In the genomic region with DNA sequence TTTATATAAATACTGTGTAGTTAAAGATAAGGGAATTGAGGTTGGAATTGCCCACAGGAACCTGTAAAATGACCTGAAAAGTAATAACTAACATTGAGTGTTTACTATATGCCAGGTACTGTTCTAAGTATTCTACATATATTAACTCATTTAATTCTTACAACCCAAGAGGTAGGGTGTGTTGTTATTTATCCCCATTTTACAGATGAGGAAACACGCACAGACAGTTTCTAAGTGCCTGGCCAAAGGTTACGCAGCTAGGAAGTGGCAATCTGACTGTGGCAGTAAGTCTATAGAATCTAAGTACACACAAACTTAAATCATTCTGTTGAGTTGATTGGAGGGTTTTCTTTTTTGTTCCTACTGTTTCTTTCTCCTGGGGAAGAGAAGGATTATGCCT, we compare ENCODE assay signal across 7 cellular contexts. TPM values are rescaled to one million over a fixed set of nuclear protein-coding genes. Genes with fewer than 3 reads are reported as not detected.
A peak's percentile ranks its signal among the peaks of the same experiment; 100 is the strongest.
DNase-seq lines count a peak whose midpoint lies in the region; ATAC-seq and TF ChIP-seq lines count a peak whose summit lies in the region.
"Had no signal": no experiment of that assay in that cellular context is flagged by ENCODE, and none has a peak within 500 bp of the region (broad histone marks: within the 10 kb centered on the region; RNA-seq: fewer than 3 reads in every experiment).

No MANE protein-coding gene starts in this region.

- peak overlapping the region; percentile 88 to 99 for H3K4me3 Mint-ChIP-seq in activated T-cell treated with anti-CD3 and anti-CD28 coated beads, Interleukin-2, amount 50 U/mL, for 72 hours
- H3K4me3 Mint-ChIP-seq in stimulated activated naive CD8-positive, alpha-beta T cell treated with anti-CD3 and anti-CD28 coated beads, Interleukin-15, amount 100 ng/mL, for 72 hours, result peak overlapping the region; percentile 92 to 99

- peaks cover 5% of the 10 kb centered on the region for H3K36me3 ChIP-seq in mammary epithelial cell (ENCODE audit: insufficient read depth, low read length)

- peak overlapping the region; percentile 69 for H2AFZ ChIP-seq in mammary epithelial cell (ENCODE audit: low read depth, low read length)

- no peak overlapping the region for H3K4me3 ChIP-seq in mammary epithelial cell (replicated peaks in 1 of 3; ENCODE audit: insufficient read depth in 1 of 3, low read depth in 2 of 3, low read length in 3 of 3)

- H3K79me2 ChIP-seq in mammary epithelial cell (ENCODE audit: insufficient read depth, low read length), result peaks cover 4% of the 10 kb centered on the region

- peaks cover 62% of the 10 kb centered on the region for H3K4me1 Mint-ChIP-seq in activated T-cell treated with anti-CD3 and anti-CD28 coated beads, Interleukin-2, amount 50 U/mL, for 72 hours (ENCODE audit: low read depth)
- H3K4me1 Mint-ChIP-seq in stimulated activated naive CD8-positive, alpha-beta T cell treated with anti-CD3 and anti-CD28 coated beads, Interleukin-15, amount 100 ng/mL, for 72 hours, result peaks cover 80% of the 10 kb centered on the region

- dilution Hi-C loops in mammary epithelial cell (cut with HindIII; ENCODE audit: low sequenced_read_pairs), result no loop called here

- no peaks in the 10 kb centered on the region for H3K9me3 ChIP-seq in mammary epithelial cell (replicated peaks; ENCODE audit: insufficient read depth, low read length)
- H3K9me3 ChIP-seq: esophagus squamous epithelium had no signal

- in situ Hi-C loops in mammary epithelial cell (cut with MboI; ENCODE audit: low sequenced_read_pairs in 2 of 2), result no loop called here

- intact Hi-C loops in mammary epithelial cell (cut with micrococcal nuclease), result no loop called here

- H4K20me1 ChIP-seq in mammary epithelial cell (ENCODE audit: insufficient read depth, low read length), result no peaks in the 10 kb centered on the region

- H3K9me3 Mint-ChIP-seq in activated T-cell treated with anti-CD3 and anti-CD28 coated beads, Interleukin-2, amount 50 U/mL, for 72 hours, result no peaks in the 10 kb centered on the region
- H3K9me3 Mint-ChIP-seq in stimulated activated naive CD8-positive, alpha-beta T cell treated with anti-CD3 and anti-CD28 coated beads, Interleukin-15, amount 100 ng/mL, for 72 hours, result no peaks in the 10 kb centered on the region

- ATAC-seq in activated T-cell treated with anti-CD3 and anti-CD28 coated beads, Interleukin-2, amount 50 U/mL, for 72 hours (replicated peaks in 1 of 2), result no peak
- ATAC-seq in stimulated activated naive CD8-positive, alpha-beta T cell treated with anti-CD3 and anti-CD28 coated beads, Interleukin-15, amount 100 ng/mL, for 72 hours, result no peak
- ATAC-seq in HG03565 (IDR thresholded peaks at IDR 0.05; ENCODE audit: unreplicated experiment), result no peak

- H3K27me3 ChIP-seq in mammary epithelial cell (ENCODE audit: insufficient read depth, low read length), result peaks cover 6% of the 10 kb centered on the region

- H3K4me1 ChIP-seq in mammary epithelial cell (ENCODE audit: insufficient read depth, low read length), result peaks cover 9% of the 10 kb centered on the region

- TF ChIP-seq CTCF in mammary epithelial cell (conservative IDR thresholded peaks at IDR 0.05 in 1 of 2, IDR thresholded peaks at IDR 0.05 in 1 of 2; ENCODE audit: extremely low read depth in 1 of 2, insufficient read depth in 1 of 2, low read depth in 1 of 2, low read length in 2 of 2), result no peak

- peak overlapping the region; percentile 16 for H3K4me2 ChIP-seq in mammary epithelial cell (ENCODE audit: insufficient read depth, low read depth, low read length)

- H3K27ac Mint-ChIP-seq in activated T-cell treated with anti-CD3 and anti-CD28 coated beads, Interleukin-2, amount 50 U/mL, for 72 hours, result peak overlapping the region; percentile 65
- peak overlapping the region in 1 of 2 donors; percentile 96 for H3K27ac Mint-ChIP-seq in stimulated activated naive CD8-positive, alpha-beta T cell treated with anti-CD3 and anti-CD28 coated beads, Interleukin-15, amount 100 ng/mL, for 72 hours

- WGBS in mammary epithelial cell (ENCODE audit: low coverage, missing lambda C conversion rate), result 79% methylated on average over 2 of the region's 2 CpGs

- peaks cover 4 to 19% of the 10 kb centered on the region in 2 donors for H3K36me3 Mint-ChIP-seq in activated T-cell treated with anti-CD3 and anti-CD28 coated beads, Interleukin-2, amount 50 U/mL, for 72 hours (ENCODE audit: insufficient read depth in 2 of 2)

- H3K27ac ChIP-seq in mammary epithelial cell (ENCODE audit: insufficient read depth, low read depth, low read length), result peak overlapping the region; percentile 89

- no peaks in the 10 kb centered on the region for H3K27me3 Mint-ChIP-seq in activated T-cell treated with anti-CD3 and anti-CD28 coated beads, Interleukin-2, amount 50 U/mL, for 72 hours (ENCODE audit: low read depth)
- no peaks in the 10 kb centered on the region for H3K27me3 Mint-ChIP-seq in stimulated activated naive CD8-positive, alpha-beta T cell treated with anti-CD3 and anti-CD28 coated beads, Interleukin-15, amount 100 ng/mL, for 72 hours

- DNase-seq in activated T-cell treated with anti-CD3 and anti-CD28 coated beads, Interleukin-2, amount 50 U/mL, for 72 hours, result no peak
- DNase-seq in activated T-cell treated with anti-CD3 and anti-CD28 coated beads for 4 hours (no peak), mammary epithelial cell (no peak), NCI-H2227 (lab: John Stamatoyannopoulos, UW; ENCODE audit: unreplicated experiment) (no peak)
- no peak for DNase-seq in stimulated activated naive CD8-positive, alpha-beta T cell treated with anti-CD3 and anti-CD28 coated beads, Interleukin-15, amount 100 ng/mL, for 72 hours

- no peak overlapping the region for H3K9ac ChIP-seq in mammary epithelial cell (ENCODE audit: insufficient read depth, low read length)

- CTCF ChIA-PET in mammary epithelial cell (lab: Charles Lee; ENCODE audit: low non-redundant PET), result no interaction called here

- BruUV-seq in mammary epithelial cell (replicated peaks; lab: Mats Ljungman, UMichigan), result no TSS peak

RNA-seq across cellular contexts. Expression of gene TSPAN31, which starts 1.1 kb away (rescaled TPM):
- total RNA-seq in activated T-cell treated with anti-CD3 and anti-CD28 coated beads, Interleukin-2, amount 50 U/mL, for 72 hours, result 10 to 100 TPM; 18.2 to 19.6 TPM
- 10 to 100 TPM; 23.6 to 58.3 TPM for total RNA-seq in mammary epithelial cell
- polyA plus RNA-seq in mammary epithelial cell, result 33.0 TPM
- 38.5 TPM for polyA minus RNA-seq in mammary epithelial cell

RNA-seq across cellular contexts. Expression of gene AGAP2, which starts 5.2 kb away (rescaled TPM):
- 10 to 100 TPM; 21.7 to 26.9 TPM for total RNA-seq in activated T-cell treated with anti-CD3 and anti-CD28 coated beads, Interleukin-2, amount 50 U/mL, for 72 hours
- total RNA-seq in mammary epithelial cell, result under 1 TPM; 0.33 to 0.99 TPM
- 0.28 TPM for polyA plus RNA-seq in mammary epithelial cell
- polyA minus RNA-seq in mammary epithelial cell, result 0.57 TPM

RNA-seq across cellular contexts. Expression of gene CDK4, which starts 8.3 kb away (rescaled TPM):
- 100 to 1,000 TPM; 150 to 154 TPM for total RNA-seq in activated T-cell treated with anti-CD3 and anti-CD28 coated beads, Interleukin-2, amount 50 U/mL, for 72 hours
- 100 to 1,000 TPM; 103 to 163 TPM for total RNA-seq in mammary epithelial cell
- 258 TPM for polyA plus RNA-seq in mammary epithelial cell
- polyA minus RNA-seq in mammary epithelial cell, result 128 TPM

RNA-seq across cellular contexts. Expression of gene MARCHF9, which starts 11.1 kb away (rescaled TPM):
- total RNA-seq in activated T-cell treated with anti-CD3 and anti-CD28 coated beads, Interleukin-2, amount 50 U/mL, for 72 hours, result 10 to 100 TPM; 30.2 to 32.9 TPM
- 10 to 100 TPM in 1 of 2 donors, 1 to 10 TPM in 1; 6.0 to 18.8 TPM for total RNA-seq in mammary epithelial cell
- 13.8 TPM for polyA plus RNA-seq in mammary epithelial cell
- polyA minus RNA-seq in mammary epithelial cell, result 4.8 TPM

RNA-seq across cellular contexts. Expression of gene CYP27B1, which starts 23.1 kb away (rescaled TPM):
- total RNA-seq in activated T-cell treated with anti-CD3 and anti-CD28 coated beads, Interleukin-2, amount 50 U/mL, for 72 hours, result 10 to 100 TPM; 11.1 to 14.7 TPM
- 10 to 100 TPM in 1 of 2 donors, 1 to 10 TPM in 1; 6.2 to 42.1 TPM for total RNA-seq in mammary epithelial cell
- 27.4 TPM for polyA plus RNA-seq in mammary epithelial cell
- polyA minus RNA-seq in mammary epithelial cell, result 16.0 TPM

Comparison
In these comparisons a context has a peak if more than half of its experiments do, and no peak if none do; other contexts are left out.
1. RNA of gene AGAP2, which starts 5.2 kb away (total RNA-seq): 21.7 to 26.9 TPM in activated T-cell treated with anti-CD3 and anti-CD28 coated beads, Interleukin-2, amount 50 U/mL, for 72 hours; 0.33 to 0.99 TPM in mammary epithelial cell; every median in the first group is over 10 times any median in the second.